ENCODE assay signal across 8 cellular contexts in genomic region chr20:32277361-32278198, GRCh38. TPM values are rescaled to one million over a fixed set of nuclear protein-coding genes. Genes with fewer than 3 reads are reported as not detected.
DNase-seq lines count a peak whose midpoint lies in the region; TF ChIP-seq lines count a peak whose summit lies in the region.

KIF3B (plus strand) TSS chr20:32277651; CDS start chr20:32309778, 32,127 bp downstream.

- peaks cover 18% of the 10 kb centered on the region for H3K4me1 Mint-ChIP-seq in HFFc6 (ENCODE audit: low read depth)
- peaks cover 45% of the 10 kb centered on the region for H3K4me1 Mint-ChIP-seq in activated naive CD4-positive, alpha-beta T cell treated with anti-CD3 and anti-CD28 coated beads, Interleukin-2, amount 50 U/mL, for 24 hours

- H3K36me3 Mint-ChIP-seq in HFFc6 (ENCODE audit: low read depth): no peaks in the 10 kb centered on the region
- H3K36me3 Mint-ChIP-seq in activated naive CD4-positive, alpha-beta T cell treated with anti-CD3 and anti-CD28 coated beads, Interleukin-2, amount 50 U/mL, for 24 hours: peaks cover 18% of the 10 kb centered on the region

- H3K27ac Mint-ChIP-seq in HFFc6: peak within 1 kb of the TSS; percentile 76
- peak within 1 kb of the TSS; percentile 96 for H3K27ac Mint-ChIP-seq in activated naive CD4-positive, alpha-beta T cell treated with anti-CD3 and anti-CD28 coated beads, Interleukin-2, amount 50 U/mL, for 24 hours

- peak within 1 kb of the TSS; percentile 19 for H3K27ac ChIP-seq in substantia nigra (ENCODE audit: low read depth, low read length, poor library complexity, severe bottlenecking)

- peaks cover 12% of the 10 kb centered on the region for H3K27me3 Mint-ChIP-seq in HFFc6 (ENCODE audit: insufficient read depth)
- no peaks in the 10 kb centered on the region for H3K27me3 Mint-ChIP-seq in activated naive CD4-positive, alpha-beta T cell treated with anti-CD3 and anti-CD28 coated beads, Interleukin-2, amount 50 U/mL, for 24 hours

- no peak for TF ChIP-seq CTCF in HFFc6 (IDR thresholded peaks at IDR 0.05)

- H3K9me3 Mint-ChIP-seq in HFFc6: no peaks in the 10 kb centered on the region
- H3K9me3 Mint-ChIP-seq in activated naive CD4-positive, alpha-beta T cell treated with anti-CD3 and anti-CD28 coated beads, Interleukin-2, amount 50 U/mL, for 24 hours: no peaks in the 10 kb centered on the region

- DNase-seq in GF-D8 (lab: John Stamatoyannopoulos, UW) (peak; percentile 64), HFFc6 (peak; percentile 88), NCI-H1092 (lab: John Stamatoyannopoulos, UW) (peak; percentile 91), SKM-1 (lab: John Stamatoyannopoulos, UW; ENCODE audit: unreplicated experiment) (peak; percentile 90), glomerular endothelial cell (ENCODE audit: extremely low read depth, low read depth, low spot score) (peak; percentile 25), nucleus accumbens (lab: John Stamatoyannopoulos, UW) (peak; percentile 24 to 93 (median 79)), substantia nigra (lab: John Stamatoyannopoulos, UW) (peak; percentile 38 to 91 (median 76))

- H3K4me3 Mint-ChIP-seq in HFFc6: peak within 1 kb of the TSS; percentile 94
- H3K4me3 Mint-ChIP-seq in activated naive CD4-positive, alpha-beta T cell treated with anti-CD3 and anti-CD28 coated beads, Interleukin-2, amount 50 U/mL, for 24 hours: peak within 1 kb of the TSS; percentile 97

RNA-seq across cellular contexts. Expression of gene KIF3B, which starts in this region (rescaled TPM):
- total RNA-seq in HFFc6 (2021; fragmentation: NEBNext Ultra II Directional; extraction: Animal tissue kit (Norgen Biotek cat#: 25700)): 10 to 100 TPM; 29.9 to 33.7 (median 31.9) TPM
- 21.2 and 22.3 TPM in 2 replicates for total RNA-seq in glomerular endothelial cell

Comparison
In these comparisons a context has a peak if more than half of its experiments do, and no peak if none do; other contexts are left out.
1. Peak in every context shown above with its lines: DNase-seq and H3K27ac ChIP-seq.
2. DNase-seq: peak in every context shown above with its lines; median percentile 91 in NCI-H1092; 90 in SKM-1; 88 in HFFc6; 79 in nucleus accumbens; 76 in substantia nigra; 64 in GF-D8; 25 in glomerular endothelial cell.